In the genomic region with DNA sequence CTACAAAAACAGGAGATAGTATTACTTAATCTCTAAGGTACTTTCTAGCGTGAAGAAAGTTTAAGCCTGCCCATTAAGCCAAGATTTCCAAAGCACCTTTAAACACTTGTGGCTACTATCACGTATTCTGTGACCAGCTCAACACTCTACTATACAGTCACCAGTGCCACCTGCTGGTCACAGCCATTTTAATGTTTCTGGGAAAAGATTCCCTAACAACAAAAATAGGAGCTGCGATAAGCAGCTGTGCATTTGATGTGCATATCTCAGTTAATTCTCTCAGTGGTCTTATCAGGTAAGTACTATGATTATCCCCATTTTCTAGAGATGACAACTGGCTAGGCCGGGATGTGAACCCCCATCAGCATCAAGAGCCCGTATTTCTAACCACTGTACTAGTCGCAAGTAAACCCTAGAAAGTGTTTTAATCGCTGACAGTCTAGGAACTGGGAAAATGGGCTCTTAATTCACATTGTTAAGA, we compare ENCODE assay signal across 8 cellular contexts. TPM values are rescaled to one million over a fixed set of nuclear protein-coding genes. Genes with fewer than 3 reads are reported as not detected.
DNase-seq lines count a peak whose midpoint lies in the region; ATAC-seq, FAIRE-seq and TF ChIP-seq lines count a peak whose summit lies in the region.

No MANE protein-coding gene starts in this region.

- H4K91ac ChIP-seq in H1 (replicated peaks; ENCODE audit: insufficient read length, low read length): no peak overlapping the region

- H3K56ac ChIP-seq in H1 (replicated peaks; ENCODE audit: insufficient read length, low read depth, low read length): no peak overlapping the region

- no peak for TF ChIP-seq POLR2A in H1 (IDR thresholded peaks at IDR 0.05; ENCODE audit: control extremely low read depth in 1 of 2, low read depth in 2 of 2, low read length in 2 of 2)

- no peak overlapping the region for H3K9ac ChIP-seq in H1 (replicated peaks in 1 of 4; ENCODE audit: extremely low read depth in 1 of 4, low read depth in 3 of 4, low read length in 3 of 4)

- no peak overlapping the region for H2BK5ac ChIP-seq in H1 (ENCODE audit: low read depth, low read length)

- BruUV-seq in A673 (replicated peaks; lab: Mats Ljungman, UMichigan): no TSS peak

- peak; percentile 66 to 74 for TF ChIP-seq RAD21 in H1 (IDR thresholded peaks at IDR 0.05 in 1 of 2, conservative IDR thresholded peaks at IDR 0.05 in 1 of 2; ENCODE audit: low read depth in 2 of 2, low read length in 2 of 2)

- FAIRE-seq in H1 (lab: Jason Lieb, UNC): peak; percentile 77

- CTCF ChIA-PET in A673 (lab: Charles Lee) (interaction anchor here (0.6 to 1.9 kb wide), 16 partner anchors 9 to 787 kb away, joined by 3 to 19 read pairs (median 4); a partner anchor contains a TSS), H1 (lab: Charles Lee; ENCODE audit: partially characterized antibody) (interaction anchor here (0.8 to 13.4 kb wide), 55 partner anchors 9 to 370 kb away, joined by 3 to 190 read pairs (median 5); a partner anchor contains a TSS)
- CTCF ChIA-PET in activated CD8-positive, alpha-beta T cell treated with anti-CD3 and anti-CD28 coated beads for 36 hours (lab: Charles Lee): interaction anchor here (0.6 to 8.1 kb wide), 43 partner anchors 9 to 1287 kb away, joined by 3 to 134 read pairs (median 5); a partner anchor contains a TSS

- no peak overlapping the region for H3K14ac ChIP-seq in H1 (ENCODE audit: insufficient read length)

- peaks cover 22% of the 10 kb centered on the region for H3K36me3 Mint-ChIP-seq in activated CD8-positive, alpha-beta T cell treated with anti-CD3 and anti-CD28 coated beads for 36 hours (ENCODE audit: low read depth)
- peaks cover 32 to 51% of the 10 kb centered on the region in 2 donors for H3K36me3 Mint-ChIP-seq in stimulated activated naive B cell treated with anti-CD40 and anti-IgM and Interleukin-4, amounts not matched to agents 10 μg/mL and 1 μg/mL and 100 μg/mL, for 72 hours

- ATAC-seq in activated CD8-positive, alpha-beta T cell treated with anti-CD3 and anti-CD28 coated beads for 36 hours: peak; percentile 86
- peak; percentile 69 to 76 for ATAC-seq in stimulated activated naive B cell treated with anti-CD40 and anti-IgM and Interleukin-4, amounts not matched to agents 10 μg/mL and 1 μg/mL and 100 μg/mL, for 72 hours (replicated peaks)
- no peak for ATAC-seq in GM19455 (IDR thresholded peaks at IDR 0.05; ENCODE audit: unreplicated experiment)

- no peak overlapping the region for H3K4me3 Mint-ChIP-seq in activated CD8-positive, alpha-beta T cell treated with anti-CD3 and anti-CD28 coated beads for 36 hours
- peak overlapping the region in 1 of 2 donors; percentile 63 for H3K4me3 Mint-ChIP-seq in stimulated activated naive B cell treated with anti-CD40 and anti-IgM and Interleukin-4, amounts not matched to agents 10 μg/mL and 1 μg/mL and 100 μg/mL, for 72 hours

- H3K9me3 Mint-ChIP-seq in activated CD8-positive, alpha-beta T cell treated with anti-CD3 and anti-CD28 coated beads for 36 hours: no peaks in the 10 kb centered on the region
- H3K9me3 Mint-ChIP-seq in stimulated activated naive B cell treated with anti-CD40 and anti-IgM and Interleukin-4, amounts not matched to agents 10 μg/mL and 1 μg/mL and 100 μg/mL, for 72 hours: no peaks in the 10 kb centered on the region

- peaks cover 7% of the 10 kb centered on the region for H3K4me1 ChIP-seq in A673 (ENCODE audit: insufficient read depth, low read length, poor library complexity, severe bottlenecking)
- H3K4me1 ChIP-seq in H1 (replicated peaks in 1 of 4; ENCODE audit: control insufficient read depth in 3 of 4, insufficient read depth in 4 of 4, low read length in 3 of 4): peaks cover 0 to 3% (median under 1%) of the 10 kb centered on the region in 4 experiments; a peak in 2 of 7 replicates

- H2BK15ac ChIP-seq in H1 (ENCODE audit: low read length): no peak overlapping the region

- intact Hi-C loops in A673 (cut with micrococcal nuclease; ENCODE audit: unreplicated experiment): loop anchor here (5.0 kb wide), 1 partner anchor 672 kb away; no protein-coding TSS in a partner anchor
- intact Hi-C loops in activated CD8-positive, alpha-beta T cell treated with anti-CD3 and anti-CD28 coated beads for 36 hours (cut with micrococcal nuclease): loop anchor here (5.0 kb wide), 1 partner anchor 36 kb away; no protein-coding TSS in a partner anchor

- peak overlapping the region; percentile 50 for H3K4me3 ChIP-seq in A673 (ENCODE audit: low read depth, low read length, poor library complexity, severe bottlenecking)
- peak overlapping the region in 3 of 4 experiments; percentile 45 to 61 (median 56); a peak in 6 of 8 replicates for H3K4me3 ChIP-seq in H1 (ENCODE audit: extremely low read depth in 1 of 4, insufficient read depth in 2 of 4, low read depth in 3 of 4, low read length in 4 of 4)

- no peak overlapping the region for H3K18ac ChIP-seq in H1 (ENCODE audit: extremely low read depth, low read length)

- peaks cover 1% of the 10 kb centered on the region for H3K36me3 ChIP-seq in A673 (ENCODE audit: insufficient read depth, low read length, poor library complexity, severe bottlenecking)
- peaks cover 0 to 5% (median 1%) of the 10 kb centered on the region in 4 experiments; a peak in 2 of 8 replicates for H3K36me3 ChIP-seq in H1 (ENCODE audit: control insufficient read depth in 2 of 4, insufficient read depth in 4 of 4, low read length in 3 of 4)

- H3K4ac ChIP-seq in H1 (replicated peaks; ENCODE audit: insufficient read length, low read depth, low read length): no peak overlapping the region

- H4K20me1 ChIP-seq in H1 (replicated peaks in 1 of 2; ENCODE audit: control insufficient read depth in 1 of 2, insufficient read depth in 2 of 2, low read length in 2 of 2): no peaks in the 10 kb centered on the region

- peaks cover 18% of the 10 kb centered on the region for H3K4me1 Mint-ChIP-seq in activated CD8-positive, alpha-beta T cell treated with anti-CD3 and anti-CD28 coated beads for 36 hours (ENCODE audit: low read depth)
- peaks cover 8 to 10% of the 10 kb centered on the region in 2 donors for H3K4me1 Mint-ChIP-seq in stimulated activated naive B cell treated with anti-CD40 and anti-IgM and Interleukin-4, amounts not matched to agents 10 μg/mL and 1 μg/mL and 100 μg/mL, for 72 hours

- peaks cover 8% of the 10 kb centered on the region for H3K23me2 ChIP-seq in H1 (ENCODE audit: low read depth, low read length)

- H3K27ac ChIP-seq in A673 (ENCODE audit: low read depth, low read length, poor library complexity, severe bottlenecking) (no peak overlapping the region), H1 (ENCODE audit: low read depth, low read length) (no peak overlapping the region)

- DNase-seq in A673 (ENCODE audit: low spot score) (peak; percentile 81), NCI-H345 (lab: John Stamatoyannopoulos, UW) (peak; percentile 15), H1 (ENCODE audit: low read depth in 1 of 2, low spot score in 2 of 2) (peak in 1 of 2 experiments; percentile 79), lung microvascular endothelial cell (ENCODE audit: low read depth in 2 of 2) (peak; percentile 66 to 76)
- peak; percentile 82 for DNase-seq in activated CD8-positive, alpha-beta T cell treated with anti-CD3 and anti-CD28 coated beads for 36 hours
- DNase-seq in stimulated activated naive B cell treated with anti-CD40 and anti-IgM and Interleukin-4, amounts not matched to agents 10 μg/mL and 1 μg/mL and 100 μg/mL, for 72 hours: peak; percentile 10

- no peak overlapping the region for H4K5ac ChIP-seq in H1 (ENCODE audit: insufficient read length, low read depth, low read length)

- H3K9me3 ChIP-seq in A673 (ENCODE audit: low read depth, low read length, poor library complexity, severe bottlenecking) (no peaks in the 10 kb centered on the region), H1 (ENCODE audit: insufficient read depth in 2 of 2, low read depth in 1 of 2, low read length in 1 of 2) (no peaks in the 10 kb centered on the region)

- no peak overlapping the region for H4K8ac ChIP-seq in H1 (ENCODE audit: extremely low read depth, insufficient read depth, low read length)

- H2BK120ac ChIP-seq in H1 (replicated peaks; ENCODE audit: low read depth, low read length): no peak overlapping the region

- no peaks in the 10 kb centered on the region for H3K79me2 ChIP-seq in H1 (ENCODE audit: control insufficient read depth in 1 of 2, insufficient read depth in 2 of 2, low read length in 2 of 2)

- no peaks in the 10 kb centered on the region for H3K27me3 ChIP-seq in A673 (replicated peaks; ENCODE audit: insufficient read depth, low read depth, low read length, poor library complexity)
- H3K27me3 ChIP-seq in H1 (replicated peaks in 1 of 4; ENCODE audit: control insufficient read depth in 3 of 4, extremely low read depth in 1 of 4, insufficient read depth in 3 of 4, low read length in 3 of 4): peaks cover 2 to 24% (median 15%) of the 10 kb centered on the region in 4 experiments; a peak in 6 of 7 replicates

- WGBS in H1 (ENCODE audit: extremely low coverage in 1 of 2, insufficient coverage in 1 of 2, insufficient read length in 1 of 2, insufficient replicate concordance in 2 of 2, low coverage in 1 of 2, low lambda C conversion rate in 2 of 2, missing lambda C conversion rate in 1 of 2), 2 experiments: 31% methylated on average over 7 of the region's 7 CpGs; no CpG with 5 or more reads in 1 of the 2 experiments

- H2AK5ac ChIP-seq in H1 (ENCODE audit: low read depth, low read length): no peak overlapping the region

- peak overlapping the region; percentile 78 to 95 for H3K4me2 ChIP-seq in H1 (ENCODE audit: insufficient read depth in 1 of 2, low read depth in 2 of 2, low read length in 2 of 2)

- POLR2A ChIA-PET in A673 (lab: Charles Lee; ENCODE audit: low non-redundant PET) (no interaction called here), H1 (lab: Charles Lee; ENCODE audit: partially characterized antibody) (interaction anchor here (0.6 to 1.9 kb wide), 11 partner anchors 8 to 144 kb away, joined by 3 to 5 read pairs (median 3); a partner anchor contains a TSS)
- POLR2A ChIA-PET in activated CD8-positive, alpha-beta T cell treated with anti-CD3 and anti-CD28 coated beads for 36 hours (lab: Charles Lee): interaction anchor here (1.0 to 2.6 kb wide), 10 partner anchors 8 to 180 kb away, joined by 3 to 12 read pairs (median 4); a partner anchor contains a TSS

- H3K23ac ChIP-seq in H1 (ENCODE audit: insufficient read length): no peak overlapping the region

- H2BK12ac ChIP-seq in H1 (ENCODE audit: low read depth, low read length): no peak overlapping the region

- no peaks in the 10 kb centered on the region for H3K79me1 ChIP-seq in H1 (ENCODE audit: low read depth, low read length)

- no peak overlapping the region for H2BK20ac ChIP-seq in H1 (ENCODE audit: low read length)

- H2AFZ ChIP-seq in H1 (ENCODE audit: low read length): no peak overlapping the region

- TF ChIP-seq CTCF in A673 (conservative IDR thresholded peaks at IDR 0.05; ENCODE audit: low read depth, low read length): peak; percentile 85
- TF ChIP-seq CTCF in GM12873 (IDR thresholded peaks at IDR 0.05; ENCODE audit: insufficient read depth, low read depth, low read length, missing control alignments): peak; percentile 72
- peak; percentile 97 for TF ChIP-seq CTCF in activated CD8-positive, alpha-beta T cell treated with anti-CD3 and anti-CD28 coated beads for 36 hours (IDR thresholded peaks at IDR 0.05)
- peak in 2 of 3 experiments; percentile 66 to 69; a peak in 3 of 4 replicates for TF ChIP-seq CTCF in H1 (IDR thresholded peaks at IDR 0.05; ENCODE audit: control extremely low read depth in 1 of 3, insufficient read depth in 1 of 3, low read depth in 1 of 3, low read length in 3 of 3)

- peak overlapping the region; percentile 52 for H3K27ac Mint-ChIP-seq in activated CD8-positive, alpha-beta T cell treated with anti-CD3 and anti-CD28 coated beads for 36 hours
- H3K27ac Mint-ChIP-seq in stimulated activated naive B cell treated with anti-CD40 and anti-IgM and Interleukin-4, amounts not matched to agents 10 μg/mL and 1 μg/mL and 100 μg/mL, for 72 hours: no peak overlapping the region

- no peak for TF ChIP-seq EP300 in H1 (IDR thresholded peaks at IDR 0.05; ENCODE audit: borderline replicate concordance in 1 of 2, low read depth in 2 of 2, low read length in 2 of 2)

- no peaks in the 10 kb centered on the region for H3K27me3 Mint-ChIP-seq in activated CD8-positive, alpha-beta T cell treated with anti-CD3 and anti-CD28 coated beads for 36 hours
- H3K27me3 Mint-ChIP-seq in stimulated activated naive B cell treated with anti-CD40 and anti-IgM and Interleukin-4, amounts not matched to agents 10 μg/mL and 1 μg/mL and 100 μg/mL, for 72 hours: peaks cover 16 to 17% of the 10 kb centered on the region in 2 donors

RNA-seq across cellular contexts. Expression of a gene that starts 0.9 kb away (rescaled TPM):
- total RNA-seq in A673 (2021) (3.8 and 4.7 TPM in 2 replicates), lung microvascular endothelial cell (0.65 and 2.0 TPM in 2 replicates)
- total RNA-seq in activated CD8-positive, alpha-beta T cell treated with anti-CD3 and anti-CD28 coated beads for 36 hours: 10 to 100 TPM; 34.2 to 40.6 TPM
- 3.0 and 4.1 TPM in 2 replicates for total RNA-seq in H1 (2021; fragmentation: NEBNext Ultra II Directional; extraction: Animal tissue kit (Norgen Biotek cat#: 25700))
- 5.3 and 5.6 TPM in 2 replicates for polyA plus RNA-seq in H1 (2011; rRNA removed)
- 7.1 TPM for polyA plus RNA-seq in H1 (2011; cell fraction: cytosol; rRNA removed)
- 41.0 TPM for polyA plus RNA-seq in H1 (2011; cell fraction: nucleus; rRNA removed)
- polyA plus RNA-seq in H1 (2012, experiment 1 of 2): 4.8 to 6.0 TPM (median 5.8 TPM) in 4 replicates
- 2.0 TPM for polyA plus RNA-seq in H1 (2012, experiment 2 of 2)
- polyA plus RNA-seq in H1 (2013, experiment 1 of 2): 2.4 TPM
- polyA plus RNA-seq in H1 (2013, experiment 2 of 2): 1.7 TPM
- 4.8 and 5.8 TPM in 2 replicates for polyA minus RNA-seq in H1 (2011; rRNA and poly(A)+ RNA removed)
- polyA minus RNA-seq in H1 (2011; cell fraction: cytosol; rRNA and poly(A)+ RNA removed): 2.3 TPM
- 13.5 TPM for polyA minus RNA-seq in H1 (2011; cell fraction: nucleus; rRNA and poly(A)+ RNA removed)

RNA-seq across cellular contexts. Expression of a gene that starts 10.9 kb away (rescaled TPM):
- total RNA-seq in A673 (2021): 293 and 297 TPM in 2 replicates
- 100 to 1,000 TPM; 365 to 384 TPM for total RNA-seq in activated CD8-positive, alpha-beta T cell treated with anti-CD3 and anti-CD28 coated beads for 36 hours
- 175 and 189 TPM in 2 replicates for total RNA-seq in H1 (2021; fragmentation: NEBNext Ultra II Directional; extraction: Animal tissue kit (Norgen Biotek cat#: 25700))
- 445 and 455 TPM in 2 replicates for polyA plus RNA-seq in H1 (2011; rRNA removed)
- 347 TPM for polyA plus RNA-seq in H1 (2011; cell fraction: cytosol; rRNA removed)
- 314 TPM for polyA plus RNA-seq in H1 (2011; cell fraction: nucleus; rRNA removed)
- 164 to 256 TPM (median 234 TPM) in 4 replicates for polyA plus RNA-seq in H1 (2012, experiment 1 of 2)
- 281 TPM for polyA plus RNA-seq in H1 (2012, experiment 2 of 2)
- 365 TPM for polyA plus RNA-seq in H1 (2013, experiment 1 of 2)
- 382 TPM for polyA plus RNA-seq in H1 (2013, experiment 2 of 2)
- 114 and 129 TPM in 2 replicates for polyA minus RNA-seq in H1 (2011; rRNA and poly(A)+ RNA removed)
- 54.2 TPM for polyA minus RNA-seq in H1 (2011; cell fraction: cytosol; rRNA and poly(A)+ RNA removed)
- 72.9 TPM for polyA minus RNA-seq in H1 (2011; cell fraction: nucleus; rRNA and poly(A)+ RNA removed)
- 152 and 182 TPM in 2 replicates for total RNA-seq in lung microvascular endothelial cell

RNA-seq across cellular contexts. Expression of a gene that starts 16.9 kb away (rescaled TPM):
- 49.0 and 57.6 TPM in 2 replicates for total RNA-seq in A673 (2021)
- 10 to 100 TPM; 35.3 to 36.5 TPM for total RNA-seq in activated CD8-positive, alpha-beta T cell treated with anti-CD3 and anti-CD28 coated beads for 36 hours
- 59.7 and 62.8 TPM in 2 replicates for total RNA-seq in H1 (2021; fragmentation: NEBNext Ultra II Directional; extraction: Animal tissue kit (Norgen Biotek cat#: 25700))
- 10.9 TPM in 2 replicates for polyA plus RNA-seq in H1 (2011; rRNA removed)
- 9.9 TPM for polyA plus RNA-seq in H1 (2011; cell fraction: cytosol; rRNA removed)
- 11.4 TPM for polyA plus RNA-seq in H1 (2011; cell fraction: nucleus; rRNA removed)
- 25.2 to 37.2 TPM (median 26.7 TPM) in 4 replicates for polyA plus RNA-seq in H1 (2012, experiment 1 of 2)
- 7.9 TPM for polyA plus RNA-seq in H1 (2012, experiment 2 of 2)
- polyA plus RNA-seq in H1 (2013, experiment 1 of 2): 16.0 TPM
- 14.6 TPM for polyA plus RNA-seq in H1 (2013, experiment 2 of 2)
- 27.8 and 29.9 TPM in 2 replicates for polyA minus RNA-seq in H1 (2011; rRNA and poly(A)+ RNA removed)
- polyA minus RNA-seq in H1 (2011; cell fraction: cytosol; rRNA and poly(A)+ RNA removed): 10.2 TPM
- 25.8 TPM for polyA minus RNA-seq in H1 (2011; cell fraction: nucleus; rRNA and poly(A)+ RNA removed)
- total RNA-seq in lung microvascular endothelial cell: 5.4 and 6.3 TPM in 2 replicates

RNA-seq across cellular contexts. Expression of a gene that starts 56.0 kb away (rescaled TPM):
- total RNA-seq in A673 (2021) (not detected in 2 replicates), lung microvascular endothelial cell (not detected in 2 replicates)
- under 1 TPM; 0.38 to 0.47 TPM for total RNA-seq in activated CD8-positive, alpha-beta T cell treated with anti-CD3 and anti-CD28 coated beads for 36 hours
- 0.34 and 0.67 TPM in 2 replicates for total RNA-seq in H1 (2021; fragmentation: NEBNext Ultra II Directional; extraction: Animal tissue kit (Norgen Biotek cat#: 25700))
- polyA plus RNA-seq in H1 (2011; rRNA removed): 0.20 and 0.71 TPM in 2 replicates
- polyA plus RNA-seq in H1 (2011; cell fraction: cytosol; rRNA removed): 0.76 TPM
- polyA plus RNA-seq in H1 (2011; cell fraction: nucleus; rRNA removed): 1.3 TPM
- polyA plus RNA-seq in H1 (2012, experiment 1 of 2): 0.34 to 0.44 TPM (median 0.39 TPM) in 4 replicates
- 0.12 TPM for polyA plus RNA-seq in H1 (2012, experiment 2 of 2)
- polyA plus RNA-seq in H1 (2013, experiment 1 of 2): 0.41 TPM
- polyA plus RNA-seq in H1 (2013, experiment 2 of 2): 0.77 TPM
- 0.34 and 1.2 TPM in 2 replicates for polyA minus RNA-seq in H1 (2011; rRNA and poly(A)+ RNA removed)
- 0.66 TPM for polyA minus RNA-seq in H1 (2011; cell fraction: cytosol; rRNA and poly(A)+ RNA removed)
- 1.7 TPM for polyA minus RNA-seq in H1 (2011; cell fraction: nucleus; rRNA and poly(A)+ RNA removed)
